In genomic region chr1:42950146-42950480, GRCh38 we compare ENCODE assay signal across 9 cellular contexts. TPM values are rescaled to one million over a fixed set of nuclear protein-coding genes. Genes with fewer than 3 reads are reported as not detected.
DNase-seq lines count a peak whose midpoint lies in the region; ATAC-seq and TF ChIP-seq lines count a peak whose summit lies in the region.
"Had no signal": no experiment of that assay in that cellular context is flagged by ENCODE, and none has a peak within 500 bp of the region (broad histone marks: within the 10 kb centered on the region; RNA-seq: fewer than 3 reads in every experiment).

No MANE protein-coding gene starts in this region.

- H3K27ac Mint-ChIP-seq in CD4-positive, alpha-beta memory T cell, result peak overlapping the region in 5 of 7 donors; percentile 3 to 83 (median 64)
- H3K27ac Mint-ChIP-seq in MCF 10A (ENCODE audit: low read depth, unreplicated experiment), result peak overlapping the region; percentile 86
- H3K27ac Mint-ChIP-seq in natural killer cell, result peak overlapping the region; percentile 66 to 91

- H3K4me3 Mint-ChIP-seq in CD4-positive, alpha-beta memory T cell, result peak overlapping the region in 7 of 8 donors; percentile 18 to 75 (median 25)
- H3K4me3 Mint-ChIP-seq in MCF 10A (ENCODE audit: unreplicated experiment) (no peak overlapping the region), natural killer cell (no peak overlapping the region)

- in situ Hi-C loops in gastrocnemius medialis (cut with MboI; ENCODE audit: low sequenced_read_pairs in 4 of 4), result no loop called here

- H3K27me3 Mint-ChIP-seq in CD4-positive, alpha-beta memory T cell, result no peaks in the 10 kb centered on the region
- H3K27me3 Mint-ChIP-seq in MCF 10A (ENCODE audit: insufficient read depth, unreplicated experiment) (no peaks in the 10 kb centered on the region), natural killer cell (ENCODE audit: low read depth in 2 of 2) (no peaks in the 10 kb centered on the region)

- no peak overlapping the region for H3K4me3 ChIP-seq in CD4-positive, alpha-beta memory T cell (ENCODE audit: low read length in 2 of 2)
- no peak overlapping the region for H3K4me3 ChIP-seq in Peyer's patch
- no peak overlapping the region for H3K4me3 ChIP-seq in gastrocnemius medialis

- TF ChIP-seq POLR2A in Peyer's patch (IDR thresholded peaks at IDR 0.05), result no peak
- no peak for TF ChIP-seq POLR2A in gastrocnemius medialis (IDR thresholded peaks at IDR 0.05)

- no peak for DNase-seq in CD4-positive, alpha-beta memory T cell
- DNase-seq in NCI-H226 (peak; percentile 77), MCF 10A (ENCODE audit: unreplicated experiment) (no peak), natural killer cell (no peak), Peyer's patch (no peak), NOMO-1 (lab: John Stamatoyannopoulos, UW; ENCODE audit: unreplicated experiment in 2 of 2) (no peak), gastrocnemius medialis (no peak)
- DNase-seq: right cardiac atrium had no signal

- peaks cover 5% of the 10 kb centered on the region for H3K36me3 ChIP-seq in CD4-positive, alpha-beta memory T cell (ENCODE audit: insufficient read depth, low read length)
- no peaks in the 10 kb centered on the region for H3K36me3 ChIP-seq in Peyer's patch
- H3K36me3 ChIP-seq in gastrocnemius medialis, result no peaks in the 10 kb centered on the region

- no peak for TF ChIP-seq CTCF in MCF 10A (IDR thresholded peaks at IDR 0.05; ENCODE audit: unreplicated experiment)
- no peak for TF ChIP-seq CTCF in natural killer cell (IDR thresholded peaks at IDR 0.05)
- no peak for TF ChIP-seq CTCF in Peyer's patch (IDR thresholded peaks at IDR 0.05)
- no peak for TF ChIP-seq CTCF in gastrocnemius medialis (IDR thresholded peaks at IDR 0.05 in 4 of 5, conservative IDR thresholded peaks at IDR 0.05 in 1 of 5)

- H3K9me3 ChIP-seq in CD4-positive, alpha-beta memory T cell (ENCODE audit: control insufficient read depth in 1 of 2, low read length in 2 of 2), result no peaks in the 10 kb centered on the region
- H3K9me3 ChIP-seq in Peyer's patch, result no peaks in the 10 kb centered on the region
- H3K9me3 ChIP-seq in gastrocnemius medialis, result no peaks in the 10 kb centered on the region

- H3K9me3 Mint-ChIP-seq in CD4-positive, alpha-beta memory T cell, result no peaks in the 10 kb centered on the region
- H3K9me3 Mint-ChIP-seq in MCF 10A (ENCODE audit: unreplicated experiment), result no peaks in the 10 kb centered on the region
- H3K9me3 Mint-ChIP-seq in natural killer cell, result no peaks in the 10 kb centered on the region

- no peak overlapping the region for H3K27ac ChIP-seq in CD4-positive, alpha-beta memory T cell (ENCODE audit: low read depth, low read length)
- H3K27ac ChIP-seq in Peyer's patch (peak overlapping the region in 1 of 4 donors; percentile 99), gastrocnemius medialis (no peak overlapping the region)

- POLR2A ChIA-PET in CD4-positive, alpha-beta memory T cell (lab: Charles Lee; ENCODE audit: partially characterized antibody), result interaction anchor here (1.4 to 23.8 kb wide), 3 partner anchors 2 to 25 kb away, joined by 4 to 555 read pairs (median 555); partner anchors contain the start of gene SLC2A1
- POLR2A ChIA-PET in MCF 10A (lab: Yijun Ruan, JAX), result interaction anchor here (1.2 to 2.5 kb wide), 3 partner anchors 9 to 17 kb away, joined by 3 to 16 read pairs (median 7); partner anchors contain the start of gene SLC2A1

- peaks cover 66 to 98% (median 86%) of the 10 kb centered on the region in 4 donors for H3K4me1 Mint-ChIP-seq in CD4-positive, alpha-beta memory T cell
- H3K4me1 Mint-ChIP-seq in MCF 10A (ENCODE audit: insufficient read depth, unreplicated experiment) (peaks cover 32% of the 10 kb centered on the region), natural killer cell (peaks cover 88 to 90% of the 10 kb centered on the region in 2 donors)

- H3K36me3 Mint-ChIP-seq in CD4-positive, alpha-beta memory T cell, result peaks cover 13 to 18% of the 10 kb centered on the region in 2 donors
- H3K36me3 Mint-ChIP-seq in MCF 10A (ENCODE audit: insufficient read depth, unreplicated experiment) (peaks cover 14% of the 10 kb centered on the region), natural killer cell (no peaks in the 10 kb centered on the region)

- H3K27me3 ChIP-seq in CD4-positive, alpha-beta memory T cell (ENCODE audit: insufficient read depth, low read length), result no peaks in the 10 kb centered on the region
- no peaks in the 10 kb centered on the region for H3K27me3 ChIP-seq in Peyer's patch
- no peaks in the 10 kb centered on the region for H3K27me3 ChIP-seq in gastrocnemius medialis

- ATAC-seq in natural killer cell, result no peak
- no peak for ATAC-seq in HG02623 (IDR thresholded peaks at IDR 0.05; ENCODE audit: unreplicated experiment)
- no peak for ATAC-seq in gastrocnemius medialis
- ATAC-seq: right cardiac atrium had no signal

- intact Hi-C loops in CD4-positive, alpha-beta memory T cell (cut with micrococcal nuclease), result no loop called here
- intact Hi-C loops in MCF 10A (cut with micrococcal nuclease), result no loop called here
- intact Hi-C loops in natural killer cell (cut with micrococcal nuclease), result no loop called here
- intact Hi-C loops in gastrocnemius medialis (cut with DNase I; ENCODE audit: low total_unique reads), result no loop called here

- CTCF ChIA-PET in CD4-positive, alpha-beta memory T cell (lab: Charles Lee; ENCODE audit: partially characterized antibody), result interaction anchor here (0.9 to 1.1 kb wide), 4 partner anchors 14 to 124 kb away, joined by 3 to 5 read pairs (median 3); no protein-coding TSS in a partner anchor
- CTCF ChIA-PET in MCF 10A (lab: Yijun Ruan, JAX), result no interaction called here

- peaks cover 95% of the 10 kb centered on the region for H3K4me1 ChIP-seq in CD4-positive, alpha-beta memory T cell (ENCODE audit: insufficient read depth, low read length)
- H3K4me1 ChIP-seq in Peyer's patch (peaks cover 0 to 42% (median 33%) of the 10 kb centered on the region in 4 donors), gastrocnemius medialis (peaks cover 0 to 9% of the 10 kb centered on the region in 2 donors)

- no TSS peak for BruUV-seq in MCF 10A (replicated peaks; lab: Mats Ljungman, UMichigan)

RNA-seq across cellular contexts. Expression of gene SLC2A1, which starts 8.6 kb away (rescaled TPM):
- 10 to 100 TPM; 57.5 to 58.4 TPM for total RNA-seq in CD4-positive, alpha-beta memory T cell
- polyA plus RNA-seq in CD4-positive, alpha-beta memory T cell, result 10 to 100 TPM; 22.7 to 29.9 TPM
- total RNA-seq in MCF 10A (2022) (87.5 and 95.0 TPM in 2 replicates), natural killer cell (100 to 1,000 TPM in 1 of 3 donors, 10 to 100 TPM in 2; 94.7 to 143 (median 95.1) TPM), Peyer's patch (10 to 100 TPM; 15.7 to 35.7 (median 32.3) TPM), gastrocnemius medialis (10 to 100 TPM in 2 of 4 donors, 1 to 10 TPM in 2; 6.3 to 16.1 (median 9.4) TPM)

Comparison
In these comparisons a context has a peak if more than half of its experiments do, and no peak if none do; other contexts are left out.
1. H3K4me3 Mint-ChIP-seq: peak in CD4-positive, alpha-beta memory T cell (7 of 8); none in MCF 10A (single experiment) and natural killer cell (single experiment).
2. Peak in every context shown above with its lines, with median percentiles within 50 percentile points of each other: H3K27ac Mint-ChIP-seq.